Comparison of ENCODE assay signal across 8 cellular contexts in the genomic region with DNA sequence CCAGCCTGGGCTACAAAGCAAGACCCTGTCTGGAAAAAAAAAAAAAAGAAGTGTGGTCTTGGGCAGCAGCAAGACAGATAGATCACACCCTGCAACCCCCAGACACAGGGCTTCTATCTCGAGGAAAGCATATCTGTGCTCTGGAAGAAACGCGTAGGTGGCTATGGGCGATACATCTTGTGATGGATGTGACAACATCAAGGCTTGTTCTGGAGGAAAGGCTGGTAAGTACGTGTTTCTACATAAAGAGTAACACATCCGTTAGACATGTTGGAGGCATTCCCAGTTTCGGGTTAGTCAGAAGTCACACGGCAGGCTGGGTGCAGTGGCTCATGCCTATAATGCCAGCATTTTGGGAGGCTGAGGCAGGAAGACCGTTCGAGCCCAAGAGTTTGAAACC. TPM values are rescaled to one million over a fixed set of nuclear protein-coding genes. Genes with fewer than 3 reads are reported as not detected.
A peak's percentile ranks its signal among the peaks of the same experiment; 100 is the strongest.
DNase-seq lines count a peak whose midpoint lies in the region; ATAC-seq and TF ChIP-seq lines count a peak whose summit lies in the region.

No MANE protein-coding gene starts in this region.

- H3K27me3 ChIP-seq in CD4-positive, CD25-positive, alpha-beta regulatory T cell (ENCODE audit: control insufficient read depth, insufficient read depth, low read length), result no peaks in the 10 kb centered on the region
- no peaks in the 10 kb centered on the region for H3K27me3 ChIP-seq in ascending aorta
- H3K27me3 ChIP-seq in uterus, result no peaks in the 10 kb centered on the region
- H3K27me3 ChIP-seq in thyroid gland, result no peaks in the 10 kb centered on the region

- no peaks in the 10 kb centered on the region for H3K4me1 ChIP-seq in CD4-positive, CD25-positive, alpha-beta regulatory T cell (ENCODE audit: control insufficient read depth, insufficient read depth, low read length, poor library complexity, severe bottlenecking)
- H3K4me1 ChIP-seq in ascending aorta (peaks cover 0 to 3% of the 10 kb centered on the region in 2 donors), uterus (no peaks in the 10 kb centered on the region), thyroid gland (no peaks in the 10 kb centered on the region)

- H3K36me3 Mint-ChIP-seq in CD4-positive, CD25-positive, alpha-beta regulatory T cell, result peaks cover 7% of the 10 kb centered on the region

- TF ChIP-seq POLR2A in uterus (IDR thresholded peaks at IDR 0.05) (no peak), thyroid gland (IDR thresholded peaks at IDR 0.05) (no peak)

- no peaks in the 10 kb centered on the region for H3K9me3 ChIP-seq in CD4-positive, CD25-positive, alpha-beta regulatory T cell (ENCODE audit: control insufficient read depth in 2 of 2, low read length in 2 of 2)
- H3K9me3 ChIP-seq in ascending aorta (no peaks in the 10 kb centered on the region), uterus (no peaks in the 10 kb centered on the region), thyroid gland (no peaks in the 10 kb centered on the region)

- H3K4me3 ChIP-seq in CD4-positive, CD25-positive, alpha-beta regulatory T cell (ENCODE audit: low read depth, low read length), result peak overlapping the region; percentile 24
- H3K4me3 ChIP-seq in ascending aorta (no peak overlapping the region), uterus (no peak overlapping the region), thyroid gland (replicated peaks in 1 of 3) (no peak overlapping the region)

- H3K9me3 Mint-ChIP-seq in CD4-positive, CD25-positive, alpha-beta regulatory T cell, result peaks cover 0 to 2% (median 0%) of the 10 kb centered on the region in 7 donors

- WGBS in thyroid gland, 2 donors, result 36 to 54% methylated on average over 10 of the region's 10 CpGs

- H3K4me3 Mint-ChIP-seq in CD4-positive, CD25-positive, alpha-beta regulatory T cell, result peak overlapping the region in 2 of 4 donors; percentile 10 to 46

- no peaks in the 10 kb centered on the region for H3K27me3 Mint-ChIP-seq in CD4-positive, CD25-positive, alpha-beta regulatory T cell

- H3K36me3 ChIP-seq in CD4-positive, CD25-positive, alpha-beta regulatory T cell (ENCODE audit: control insufficient read depth, insufficient read depth, low read length), result no peaks in the 10 kb centered on the region
- peaks cover 9 to 13% of the 10 kb centered on the region in 2 donors for H3K36me3 ChIP-seq in ascending aorta
- H3K36me3 ChIP-seq in uterus, result no peaks in the 10 kb centered on the region
- peaks cover 0 to 9% of the 10 kb centered on the region in 2 donors for H3K36me3 ChIP-seq in thyroid gland

- H3K4me1 Mint-ChIP-seq in CD4-positive, CD25-positive, alpha-beta regulatory T cell, result peaks cover 0 to 4% (median under 1%) of the 10 kb centered on the region in 4 donors

- intact Hi-C loops in ascending aorta (cut with DNase I), result loop anchor here (1.0 to 2.0 kb wide), 2 partner anchors 26 to 28 kb away; a partner anchor contains a TSS
- intact Hi-C loops in left colon (cut with DNase I, micrococcal nuclease), result no loop called here
- intact Hi-C loops in uterus (cut with DNase I; ENCODE audit: low total_unique reads), result no loop called here
- intact Hi-C loops in thyroid gland (cut with DNase I), result no loop called here

- TF ChIP-seq CTCF in ascending aorta (IDR thresholded peaks at IDR 0.05) (no peak), uterus (IDR thresholded peaks at IDR 0.05) (no peak), thyroid gland (IDR thresholded peaks at IDR 0.05) (no peak)

- no peak overlapping the region for H3K27ac Mint-ChIP-seq in CD4-positive, CD25-positive, alpha-beta regulatory T cell

- no peak overlapping the region for H3K27ac ChIP-seq in CD4-positive, CD25-positive, alpha-beta regulatory T cell (ENCODE audit: insufficient read depth, low read length, poor library complexity, severe bottlenecking)
- H3K27ac ChIP-seq in ascending aorta (peak overlapping the region; percentile 74 to 78), uterus (no peak overlapping the region), thyroid gland (no peak overlapping the region)

- peak in 1 of 3 donors; percentile 32 for DNase-seq in CD4-positive, CD25-positive, alpha-beta regulatory T cell
- DNase-seq in LoVo (ENCODE audit: low spot score), result peak; percentile 47
- DNase-seq in ascending aorta (ENCODE audit: low spot score in 2 of 2), result peak; percentile 80 to 88
- no peak for DNase-seq in left colon
- peak; percentile 37 to 69 for DNase-seq in uterus
- no peak for DNase-seq in thyroid gland
- DNase-seq in NCI-H748 (lab: John Stamatoyannopoulos, UW; ENCODE audit: unreplicated experiment), result no peak

- peak in 1 of 2 donors; percentile 37 for ATAC-seq in CD4-positive, CD25-positive, alpha-beta regulatory T cell (ENCODE audit: low read depth in 2 of 2)
- ATAC-seq in left colon, result peak; percentile 25
- ATAC-seq in GM21529 (IDR thresholded peaks at IDR 0.05; ENCODE audit: unreplicated experiment), result no peak

RNA-seq across cellular contexts. Expression of a gene that starts 6.6 kb away (rescaled TPM):
- not detected for total RNA-seq in CD4-positive, CD25-positive, alpha-beta regulatory T cell
- polyA plus RNA-seq in CD4-positive, CD25-positive, alpha-beta regulatory T cell, result 1 to 10 TPM in 2 of 4 donors, under 1 TPM in 2; 0.68 to 2.4 (median 1.1) TPM
- total RNA-seq in ascending aorta, result not detected
- total RNA-seq in left colon, result under 1 TPM in 1 of 2 donors, not detected in 1; 0.56 TPM
- total RNA-seq in uterus, result under 1 TPM in 2 of 4 donors, not detected in 2; 0.41 to 0.95 TPM
- total RNA-seq in thyroid gland, result not detected

RNA-seq across cellular contexts. Expression of a gene that starts 26.8 kb away (rescaled TPM):
- 133 TPM for total RNA-seq in CD4-positive, CD25-positive, alpha-beta regulatory T cell
- 10 to 100 TPM; 72.8 to 99.3 (median 86.4) TPM for polyA plus RNA-seq in CD4-positive, CD25-positive, alpha-beta regulatory T cell
- total RNA-seq in ascending aorta (505 TPM), left colon (100 to 1,000 TPM; 207 to 210 TPM), uterus (100 to 1,000 TPM in 3 of 4 donors, 10 to 100 TPM in 1; 98.5 to 211 (median 173) TPM), thyroid gland (100 to 1,000 TPM; 267 to 424 (median 371) TPM)

RNA-seq across cellular contexts. Expression of a gene that starts 27.8 kb away (rescaled TPM):
- 92.8 TPM for total RNA-seq in CD4-positive, CD25-positive, alpha-beta regulatory T cell
- polyA plus RNA-seq in CD4-positive, CD25-positive, alpha-beta regulatory T cell, result 10 to 100 TPM; 47.9 to 73.1 (median 61.1) TPM
- total RNA-seq in ascending aorta (182 TPM), left colon (100 to 1,000 TPM; 128 to 174 TPM), uterus (10 to 100 TPM; 16.5 to 84.5 (median 39.5) TPM), thyroid gland (10 to 100 TPM; 28.2 to 74.4 (median 41.2) TPM)

RNA-seq across cellular contexts. Expression of a gene that starts 28.4 kb away (rescaled TPM):
- not detected for total RNA-seq in CD4-positive, CD25-positive, alpha-beta regulatory T cell
- not detected for polyA plus RNA-seq in CD4-positive, CD25-positive, alpha-beta regulatory T cell
- not detected for total RNA-seq in ascending aorta
- not detected for total RNA-seq in left colon
- under 1 TPM in 2 of 4 donors, not detected in 2; 0.14 to 0.70 TPM for total RNA-seq in uterus
- under 1 TPM in 1 of 4 donors, not detected in 3; 0.27 TPM for total RNA-seq in thyroid gland

RNA-seq across cellular contexts. Expression of a gene that starts 38.2 kb away (rescaled TPM):
- 575 TPM for total RNA-seq in CD4-positive, CD25-positive, alpha-beta regulatory T cell
- polyA plus RNA-seq in CD4-positive, CD25-positive, alpha-beta regulatory T cell, result 1,000 to 10,000 TPM; 4,061 to 5,675 (median 4,823) TPM
- total RNA-seq in ascending aorta (7,736 TPM), left colon (1,000 to 10,000 TPM in 1 of 2 donors, 100 to 1,000 TPM in 1; 931 to 1,901 TPM), uterus (1,000 to 10,000 TPM in 3 of 4 donors, 100 to 1,000 TPM in 1; 472 to 2,968 (median 1,570) TPM), thyroid gland (over 10,000 TPM in 1 of 4 donors, 1,000 to 10,000 TPM in 3; 5,748 to 12,335 (median 7,175) TPM)

Comparison
In these comparisons a context has a peak if more than half of its experiments do, and no peak if none do; other contexts are left out.
1. DNase-seq: peak in LoVo (single experiment), ascending aorta (2 of 2) and uterus (2 of 2); none in left colon (0 of 2), thyroid gland (0 of 2) and NCI-H748 (single experiment).
2. H3K27ac ChIP-seq: peak in ascending aorta (2 of 2); none in CD4-positive, CD25-positive, alpha-beta regulatory T cell (single experiment), uterus (0 of 2) and thyroid gland (0 of 3).